ENCODE assay signal across 1 cellular context in genomic region chr12:131282292-131283080, GRCh38.
TF ChIP-seq lines count a peak whose summit lies in the region.

No MANE protein-coding gene starts in this region.

TF ChIP-seq in K562, 482 proteins besides CTCF, POLR2A, EP300 and RAD21 (continued from another document):
- TF ChIP-seq, protein P1, sequence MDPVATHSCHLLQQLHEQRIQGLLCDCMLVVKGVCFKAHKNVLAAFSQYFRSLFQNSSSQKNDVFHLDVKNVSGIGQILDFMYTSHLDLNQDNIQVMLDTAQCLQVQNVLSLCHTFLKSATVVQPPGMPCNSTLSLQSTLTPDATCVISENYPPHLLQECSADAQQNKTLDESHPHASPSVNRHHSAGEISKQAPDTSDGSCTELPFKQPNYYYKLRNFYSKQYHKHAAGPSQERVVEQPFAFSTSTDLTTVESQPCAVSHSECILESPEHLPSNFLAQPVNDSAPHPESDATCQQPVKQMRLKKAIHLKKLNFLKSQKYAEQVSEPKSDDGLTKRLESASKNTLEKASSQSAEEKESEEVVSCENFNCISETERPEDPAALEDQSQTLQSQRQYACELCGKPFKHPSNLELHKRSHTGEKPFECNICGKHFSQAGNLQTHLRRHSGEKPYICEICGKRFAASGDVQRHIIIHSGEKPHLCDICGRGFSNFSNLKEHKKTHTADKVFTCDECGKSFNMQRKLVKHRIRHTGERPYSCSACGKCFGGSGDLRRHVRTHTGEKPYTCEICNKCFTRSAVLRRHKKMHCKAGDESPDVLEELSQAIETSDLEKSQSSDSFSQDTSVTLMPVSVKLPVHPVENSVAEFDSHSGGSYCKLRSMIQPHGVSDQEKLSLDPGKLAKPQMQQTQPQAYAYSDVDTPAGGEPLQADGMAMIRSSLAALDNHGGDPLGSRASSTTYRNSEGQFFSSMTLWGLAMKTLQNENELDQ (CRISPR knock-in tag; IDR thresholded peaks at IDR 0.05; ENCODE audit: borderline replicate concordance), result no peak
TF ChIP-seq in K562: peak in this region for 2.
